1 cellular context compared by ENCODE assay signal in the genomic region with DNA sequence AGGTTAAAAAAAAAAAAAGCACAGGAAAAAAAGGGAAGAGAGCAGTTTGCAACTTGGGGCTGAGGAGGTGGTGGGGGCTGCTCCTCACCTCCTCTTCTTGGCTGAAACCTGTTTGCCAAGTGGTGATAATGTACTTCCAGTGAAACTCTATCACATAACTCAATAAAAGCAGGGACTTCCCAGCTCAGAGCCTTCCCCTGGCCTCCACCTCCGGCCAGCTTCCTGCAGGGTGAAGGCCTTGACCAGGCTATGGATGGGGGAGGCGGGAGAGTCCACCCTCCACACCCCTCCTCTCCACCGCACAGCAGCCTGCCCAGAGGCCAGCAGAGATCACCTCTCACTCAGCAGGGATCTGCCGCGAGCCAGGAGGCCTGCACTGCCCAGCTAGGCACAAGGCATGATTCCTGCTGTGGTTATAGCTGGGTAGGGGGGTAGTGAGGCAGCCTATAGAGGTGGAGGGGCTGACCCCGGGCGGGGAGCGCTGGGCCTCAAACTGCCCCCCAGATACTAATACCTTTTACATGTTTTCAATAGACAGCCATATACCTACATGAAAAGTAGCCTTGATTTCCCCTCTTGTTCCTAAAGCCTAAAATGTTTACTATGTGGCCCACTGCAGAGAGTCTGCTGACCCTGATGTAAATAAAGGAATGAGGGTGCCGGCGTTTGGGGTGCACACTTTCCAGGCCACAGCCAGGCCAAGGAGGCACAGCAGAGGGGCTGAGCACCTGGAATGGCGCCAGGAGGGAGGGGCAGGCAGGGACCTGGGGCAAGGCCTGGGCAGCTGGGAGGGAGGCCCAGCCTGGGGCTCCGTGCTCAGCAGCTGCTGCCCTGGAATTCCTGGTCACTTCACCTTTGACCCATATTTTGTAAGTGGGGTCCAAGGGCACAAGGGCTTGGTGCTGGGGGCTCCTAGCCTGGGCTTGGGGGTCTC.
TF ChIP-seq lines count a peak whose summit lies in the region.

No MANE protein-coding gene starts in this region.

TF ChIP-seq in HepG2, 621 proteins besides CTCF, POLR2A, EP300 and RAD21 (continued from another document and continues in another):
- TF ChIP-seq ZBTB44 (CRISPR knock-in tag; IDR thresholded peaks at IDR 0.05), result no peak
- peak; percentile 82 for TF ChIP-seq HNF4G (IDR thresholded peaks at IDR 0.05; ENCODE audit: borderline replicate concordance, low read depth, low read length)
- no peak for TF ChIP-seq HNF4G (CRISPR knock-in tag; IDR thresholded peaks at IDR 0.05; ENCODE audit: borderline replicate concordance, low read depth)
- peak; percentile 43; the same call in 1 of the 2 replicates for TF ChIP-seq CREM (IDR thresholded peaks at IDR 0.05)
- no peak for TF ChIP-seq CREM (CRISPR knock-in tag; IDR thresholded peaks at IDR 0.05)
- TF ChIP-seq CREBL2 (CRISPR knock-in tag; IDR thresholded peaks at IDR 0.05; ENCODE audit: borderline replicate concordance), result no peak
- TF ChIP-seq, protein P1, sequence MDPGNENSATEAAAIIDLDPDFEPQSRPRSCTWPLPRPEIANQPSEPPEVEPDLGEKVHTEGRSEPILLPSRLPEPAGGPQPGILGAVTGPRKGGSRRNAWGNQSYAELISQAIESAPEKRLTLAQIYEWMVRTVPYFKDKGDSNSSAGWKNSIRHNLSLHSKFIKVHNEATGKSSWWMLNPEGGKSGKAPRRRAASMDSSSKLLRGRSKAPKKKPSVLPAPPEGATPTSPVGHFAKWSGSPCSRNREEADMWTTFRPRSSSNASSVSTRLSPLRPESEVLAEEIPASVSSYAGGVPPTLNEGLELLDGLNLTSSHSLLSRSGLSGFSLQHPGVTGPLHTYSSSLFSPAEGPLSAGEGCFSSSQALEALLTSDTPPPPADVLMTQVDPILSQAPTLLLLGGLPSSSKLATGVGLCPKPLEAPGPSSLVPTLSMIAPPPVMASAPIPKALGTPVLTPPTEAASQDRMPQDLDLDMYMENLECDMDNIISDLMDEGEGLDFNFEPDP (CRISPR knock-in tag; conservative IDR thresholded peaks at IDR 0.05), result no peak
- TF ChIP-seq ZSCAN21 (CRISPR knock-in tag; IDR thresholded peaks at IDR 0.05; ENCODE audit: borderline replicate concordance), result peak; percentile 23; the same call in 1 of the 2 replicates
- TF ChIP-seq ATRX (CRISPR knock-in tag; IDR thresholded peaks at IDR 0.05; ENCODE audit: borderline replicate concordance), result no peak
- TF ChIP-seq, protein P2, sequence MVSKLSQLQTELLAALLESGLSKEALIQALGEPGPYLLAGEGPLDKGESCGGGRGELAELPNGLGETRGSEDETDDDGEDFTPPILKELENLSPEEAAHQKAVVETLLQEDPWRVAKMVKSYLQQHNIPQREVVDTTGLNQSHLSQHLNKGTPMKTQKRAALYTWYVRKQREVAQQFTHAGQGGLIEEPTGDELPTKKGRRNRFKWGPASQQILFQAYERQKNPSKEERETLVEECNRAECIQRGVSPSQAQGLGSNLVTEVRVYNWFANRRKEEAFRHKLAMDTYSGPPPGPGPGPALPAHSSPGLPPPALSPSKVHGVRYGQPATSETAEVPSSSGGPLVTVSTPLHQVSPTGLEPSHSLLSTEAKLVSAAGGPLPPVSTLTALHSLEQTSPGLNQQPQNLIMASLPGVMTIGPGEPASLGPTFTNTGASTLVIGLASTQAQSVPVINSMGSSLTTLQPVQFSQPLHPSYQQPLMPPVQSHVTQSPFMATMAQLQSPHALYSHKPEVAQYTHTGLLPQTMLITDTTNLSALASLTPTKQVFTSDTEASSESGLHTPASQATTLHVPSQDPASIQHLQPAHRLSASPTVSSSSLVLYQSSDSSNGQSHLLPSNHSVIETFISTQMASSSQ (IDR thresholded peaks at IDR 0.05; ENCODE audit: low read depth), result no peak
- TF ChIP-seq, protein P2 (CRISPR knock-in tag; IDR thresholded peaks at IDR 0.05; ENCODE audit: borderline replicate concordance), result 0 out of 2 replicates have a peak, but pooled peaks have one; percentile 38
- TF ChIP-seq ZNF510 (CRISPR knock-in tag; IDR thresholded peaks at IDR 0.05; ENCODE audit: low read depth), result no peak
- TF ChIP-seq GRHL1 (CRISPR knock-in tag; conservative IDR thresholded peaks at IDR 0.05), result no peak
- TF ChIP-seq ZNF496 (CRISPR knock-in tag; IDR thresholded peaks at IDR 0.05; ENCODE audit: insufficient replicate concordance), result no peak
- no peak for TF ChIP-seq GABPA (IDR thresholded peaks at IDR 0.05; ENCODE audit: low read depth, low read length)
- TF ChIP-seq GABPA (CRISPR knock-in tag; IDR thresholded peaks at IDR 0.05; ENCODE audit: low read depth), result peak; percentile 57
- TF ChIP-seq FOSL1 (CRISPR knock-in tag; IDR thresholded peaks at IDR 0.05; ENCODE audit: borderline replicate concordance), result no peak
- no peak for TF ChIP-seq CERS6 (CRISPR knock-in tag; IDR thresholded peaks at IDR 0.05)
- TF ChIP-seq, protein P3, sequence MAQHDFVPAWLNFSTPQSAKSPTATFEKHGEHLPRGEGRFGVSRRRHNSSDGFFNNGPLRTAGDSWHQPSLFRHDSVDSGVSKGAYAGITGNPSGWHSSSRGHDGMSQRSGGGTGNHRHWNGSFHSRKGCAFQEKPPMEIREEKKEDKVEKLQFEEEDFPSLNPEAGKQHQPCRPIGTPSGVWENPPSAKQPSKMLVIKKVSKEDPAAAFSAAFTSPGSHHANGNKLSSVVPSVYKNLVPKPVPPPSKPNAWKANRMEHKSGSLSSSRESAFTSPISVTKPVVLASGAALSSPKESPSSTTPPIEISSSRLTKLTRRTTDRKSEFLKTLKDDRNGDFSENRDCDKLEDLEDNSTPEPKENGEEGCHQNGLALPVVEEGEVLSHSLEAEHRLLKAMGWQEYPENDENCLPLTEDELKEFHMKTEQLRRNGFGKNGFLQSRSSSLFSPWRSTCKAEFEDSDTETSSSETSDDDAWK (CRISPR knock-in tag; IDR thresholded peaks at IDR 0.05), result no peak
- 0 out of 2 replicates have a peak, but pooled peaks have one; percentile 46 for TF ChIP-seq RCOR2 (CRISPR knock-in tag; IDR thresholded peaks at IDR 0.05)
- TF ChIP-seq, protein P4, sequence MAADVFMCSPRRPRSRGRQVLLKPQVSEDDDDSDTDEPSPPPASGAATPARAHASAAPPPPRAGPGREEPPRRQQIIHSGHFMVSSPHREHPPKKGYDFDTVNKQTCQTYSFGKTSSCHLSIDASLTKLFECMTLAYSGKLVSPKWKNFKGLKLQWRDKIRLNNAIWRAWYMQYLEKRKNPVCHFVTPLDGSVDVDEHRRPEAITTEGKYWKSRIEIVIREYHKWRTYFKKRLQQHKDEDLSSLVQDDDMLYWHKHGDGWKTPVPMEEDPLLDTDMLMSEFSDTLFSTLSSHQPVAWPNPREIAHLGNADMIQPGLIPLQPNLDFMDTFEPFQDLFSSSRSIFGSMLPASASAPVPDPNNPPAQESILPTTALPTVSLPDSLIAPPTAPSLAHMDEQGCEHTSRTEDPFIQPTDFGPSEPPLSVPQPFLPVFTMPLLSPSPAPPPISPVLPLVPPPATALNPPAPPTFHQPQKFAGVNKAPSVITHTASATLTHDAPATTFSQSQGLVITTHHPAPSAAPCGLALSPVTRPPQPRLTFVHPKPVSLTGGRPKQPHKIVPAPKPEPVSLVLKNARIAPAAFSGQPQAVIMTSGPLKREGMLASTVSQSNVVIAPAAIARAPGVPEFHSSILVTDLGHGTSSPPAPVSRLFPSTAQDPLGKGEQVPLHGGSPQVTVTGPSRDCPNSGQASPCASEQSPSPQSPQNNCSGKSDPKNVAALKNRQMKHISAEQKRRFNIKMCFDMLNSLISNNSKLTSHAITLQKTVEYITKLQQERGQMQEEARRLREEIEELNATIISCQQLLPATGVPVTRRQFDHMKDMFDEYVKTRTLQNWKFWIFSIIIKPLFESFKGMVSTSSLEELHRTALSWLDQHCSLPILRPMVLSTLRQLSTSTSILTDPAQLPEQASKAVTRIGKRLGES (CRISPR knock-in tag; IDR thresholded peaks at IDR 0.05; ENCODE audit: borderline replicate concordance), result no peak
- peak; percentile 25 for TF ChIP-seq ZMYM4 (CRISPR knock-in tag; IDR thresholded peaks at IDR 0.05)
- no peak for TF ChIP-seq MAFF (IDR thresholded peaks at IDR 0.05; ENCODE audit: low read depth, low read length)
- TF ChIP-seq ZNF121 (CRISPR knock-in tag; IDR thresholded peaks at IDR 0.05), result no peak
- TF ChIP-seq, protein P5, sequence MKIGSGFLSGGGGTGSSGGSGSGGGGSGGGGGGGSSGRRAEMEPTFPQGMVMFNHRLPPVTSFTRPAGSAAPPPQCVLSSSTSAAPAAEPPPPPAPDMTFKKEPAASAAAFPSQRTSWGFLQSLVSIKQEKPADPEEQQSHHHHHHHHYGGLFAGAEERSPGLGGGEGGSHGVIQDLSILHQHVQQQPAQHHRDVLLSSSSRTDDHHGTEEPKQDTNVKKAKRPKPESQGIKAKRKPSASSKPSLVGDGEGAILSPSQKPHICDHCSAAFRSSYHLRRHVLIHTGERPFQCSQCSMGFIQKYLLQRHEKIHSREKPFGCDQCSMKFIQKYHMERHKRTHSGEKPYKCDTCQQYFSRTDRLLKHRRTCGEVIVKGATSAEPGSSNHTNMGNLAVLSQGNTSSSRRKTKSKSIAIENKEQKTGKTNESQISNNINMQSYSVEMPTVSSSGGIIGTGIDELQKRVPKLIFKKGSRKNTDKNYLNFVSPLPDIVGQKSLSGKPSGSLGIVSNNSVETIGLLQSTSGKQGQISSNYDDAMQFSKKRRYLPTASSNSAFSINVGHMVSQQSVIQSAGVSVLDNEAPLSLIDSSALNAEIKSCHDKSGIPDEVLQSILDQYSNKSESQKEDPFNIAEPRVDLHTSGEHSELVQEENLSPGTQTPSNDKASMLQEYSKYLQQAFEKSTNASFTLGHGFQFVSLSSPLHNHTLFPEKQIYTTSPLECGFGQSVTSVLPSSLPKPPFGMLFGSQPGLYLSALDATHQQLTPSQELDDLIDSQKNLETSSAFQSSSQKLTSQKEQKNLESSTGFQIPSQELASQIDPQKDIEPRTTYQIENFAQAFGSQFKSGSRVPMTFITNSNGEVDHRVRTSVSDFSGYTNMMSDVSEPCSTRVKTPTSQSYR (CRISPR knock-in tag; IDR thresholded peaks at IDR 0.05; ENCODE audit: borderline replicate concordance), result peak; percentile 77; the same call in 1 of the 2 replicates
- TF ChIP-seq ZNF264 (CRISPR knock-in tag; IDR thresholded peaks at IDR 0.05), result no peak
- TF ChIP-seq ZFP90 (CRISPR knock-in tag; IDR thresholded peaks at IDR 0.05; ENCODE audit: borderline replicate concordance), result no peak
- TF ChIP-seq ATM (IDR thresholded peaks at IDR 0.05; ENCODE audit: borderline replicate concordance), result no peak
- no peak for TF ChIP-seq ZNF619 (CRISPR knock-in tag; IDR thresholded peaks at IDR 0.05)
- TF ChIP-seq NFIC (IDR thresholded peaks at IDR 0.05; ENCODE audit: low read length), result peak; percentile 63; the same call in 1 of the 2 replicates
- no peak for TF ChIP-seq SRF (IDR thresholded peaks at IDR 0.05; ENCODE audit: low read depth, low read length)
- no peak for TF ChIP-seq ZNF530 (CRISPR knock-in tag; IDR thresholded peaks at IDR 0.05; ENCODE audit: low read depth)
- no peak for TF ChIP-seq ATAD3A (CRISPR knock-in tag; IDR thresholded peaks at IDR 0.05)
- peak; percentile 73; the same call in 1 of the 2 replicates for TF ChIP-seq ZNF614 (CRISPR knock-in tag; IDR thresholded peaks at IDR 0.05; ENCODE audit: borderline replicate concordance)
- no peak for TF ChIP-seq FOXP1 (IDR thresholded peaks at IDR 0.05)
- TF ChIP-seq FOXP1 (CRISPR knock-in tag; IDR thresholded peaks at IDR 0.05), result 0 out of 2 replicates have a peak, but pooled peaks have one; percentile 11
- TF ChIP-seq SP1 (IDR thresholded peaks at IDR 0.05), result no peak
- TF ChIP-seq SP1 (CRISPR knock-in tag; IDR thresholded peaks at IDR 0.05), result no peak
